ENCODE assay signal across 1 cellular context in genomic region chr10:99785646-99786045, GRCh38.
TF ChIP-seq lines count a peak whose summit lies in the region.

No MANE protein-coding gene starts in this region.

TF ChIP-seq in HCT116, 20 proteins besides CTCF, POLR2A, EP300 and RAD21:
- TF ChIP-seq REST (IDR thresholded peaks at IDR 0.05; ENCODE audit: low read depth), result no peak
- TF ChIP-seq YY1 (IDR thresholded peaks at IDR 0.05; ENCODE audit: extremely low read depth, insufficient replicate concordance, low read depth, low read length), result peak; percentile 21
- no peak for TF ChIP-seq ZFX (IDR thresholded peaks at IDR 0.05)
TF ChIP-seq in HCT116: peak in this region for 1.
